23 cellular contexts compared by ENCODE assay signal in the genomic region with DNA sequence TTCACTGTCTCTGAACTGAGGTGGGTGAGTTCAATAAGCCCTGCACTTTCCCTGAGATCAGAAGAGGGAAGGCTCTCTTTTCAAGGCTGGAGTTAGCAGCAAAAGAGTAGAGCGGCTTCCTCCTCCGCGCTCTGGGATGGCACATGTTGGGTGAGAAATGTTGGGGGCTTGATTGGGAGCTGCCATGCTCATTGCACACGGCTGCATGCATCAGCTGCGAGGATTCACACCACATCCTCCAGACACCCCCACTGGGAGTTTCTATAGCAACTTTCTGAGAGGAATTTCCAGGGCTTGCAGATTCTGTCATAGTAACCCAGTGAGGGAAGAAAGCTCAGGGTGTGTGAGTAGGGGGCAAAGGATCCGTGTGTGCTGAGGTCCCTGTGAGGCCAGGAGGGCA.
"Had no signal": no experiment of that assay in that cellular context is flagged by ENCODE, and none has a peak within 500 bp of the region (broad histone marks: within the 10 kb centered on the region; RNA-seq: fewer than 3 reads in every experiment).

No MANE protein-coding gene starts in this region.

- H3K27ac Mint-ChIP-seq: dendritic cell treated with granulocyte-macrophage colony-stimulating factor and Interleukin-4, amounts not matched to agents 40 ng/mL and 50 ng/mL, for 4 days; immature natural killer cell; naive B cell; natural killer cell treated with Interleukin-12 subunit alpha and Interleukin-12 subunit beta and Interleukin-15 and Interleukin-18, amount 100 ng/mL, for 72 hours; stimulated activated effector memory CD8-positive, alpha-beta T cell treated with anti-CD3 and anti-CD28 coated beads, Interleukin-12 subunit alpha, Interleukin-12 subunit beta, amount 100 ng/mL, for 72 hours had no signal

- H3K4me3 Mint-ChIP-seq: dendritic cell treated with granulocyte-macrophage colony-stimulating factor and Interleukin-4, amounts not matched to agents 40 ng/mL and 50 ng/mL, for 4 days; immature natural killer cell; naive B cell; natural killer cell treated with Interleukin-12 subunit alpha and Interleukin-12 subunit beta and Interleukin-15 and Interleukin-18, amount 100 ng/mL, for 72 hours; neural crest cell; stimulated activated effector memory CD8-positive, alpha-beta T cell treated with anti-CD3 and anti-CD28 coated beads, Interleukin-12 subunit alpha, Interleukin-12 subunit beta, amount 100 ng/mL, for 72 hours had no signal

- DNase-seq: colonic mucosa; effector memory CD4-positive, alpha-beta T cell; foreskin keratinocyte; glutamatergic neuron; immature natural killer cell; left ventricle myocardium superior; lower lobe of right lung; mucosa of descending colon; naive B cell; right cardiac atrium; sigmoid colon; stimulated activated CD4-positive, alpha-beta T cell treated with anti-CD3 and anti-CD28 coated beads, Interleukin-2, amount 100 ng/mL, for 24 hours; stimulated activated CD4-positive, alpha-beta T cell treated with anti-CD3 and anti-CD28 coated beads, Interleukin-4, amount 100 ng/mL, for 24 hours; stimulated activated naive CD4-positive, alpha-beta T cell treated with Interleukin-2 at 50 U/mL for 16 hours; stomach; upper lobe of left lung; uterus had no signal

- H3K36me3 Mint-ChIP-seq: stimulated activated effector memory CD8-positive, alpha-beta T cell treated with anti-CD3 and anti-CD28 coated beads, Interleukin-12 subunit alpha, Interleukin-12 subunit beta, amount 100 ng/mL, for 72 hours had no signal

- H3K4me1 Mint-ChIP-seq: immature natural killer cell; naive B cell; neural crest cell; stimulated activated effector memory CD8-positive, alpha-beta T cell treated with anti-CD3 and anti-CD28 coated beads, Interleukin-12 subunit alpha, Interleukin-12 subunit beta, amount 100 ng/mL, for 72 hours had no signal

- FAIRE-seq: endothelial cell of umbilical vein, keratinocyte had no signal
